Comparison of ENCODE assay signal across 12 cellular contexts in genomic region chr11:19739872-19740271, GRCh38. TPM values are rescaled to one million over a fixed set of nuclear protein-coding genes. Genes with fewer than 3 reads are reported as not detected.
A peak's percentile ranks its signal among the peaks of the same experiment; 100 is the strongest.
DNase-seq lines count a peak whose midpoint lies in the region; ATAC-seq, FAIRE-seq and TF ChIP-seq lines count a peak whose summit lies in the region.
"Had no signal": no experiment of that assay in that cellular context is flagged by ENCODE, and none has a peak within 500 bp of the region (broad histone marks: within the 10 kb centered on the region; RNA-seq: fewer than 3 reads in every experiment).

No MANE protein-coding gene starts in this region.

- no peaks in the 10 kb centered on the region for H3K36me3 ChIP-seq in IMR-90 (ENCODE audit: control insufficient read depth, insufficient read depth, low read length)
- no peaks in the 10 kb centered on the region for H3K36me3 ChIP-seq in H1 (ENCODE audit: control insufficient read depth in 2 of 4, insufficient read depth in 4 of 4, low read length in 3 of 4)
- peaks cover 0 to 34% of the 10 kb centered on the region in 2 experiments for H3K36me3 ChIP-seq in mesenchymal stem cell (ENCODE audit: control insufficient read depth in 1 of 2, insufficient read depth in 2 of 2, low read depth in 1 of 2, low read length in 2 of 2)

- H3K4me1 ChIP-seq in IMR-90 (ENCODE audit: control insufficient read depth, insufficient read depth, low read length) (no peaks in the 10 kb centered on the region), H1 (replicated peaks in 1 of 4; ENCODE audit: control insufficient read depth in 3 of 4, insufficient read depth in 4 of 4, low read length in 3 of 4) (peaks cover 0 to 12% (median 3%) of the 10 kb centered on the region in 4 experiments; a peak in 2 of 7 replicates), mesenchymal stem cell (ENCODE audit: control insufficient read depth, insufficient read depth, low read depth, low read length) (peaks cover 2% of the 10 kb centered on the region)

- H3K27me3 ChIP-seq in IMR-90 (ENCODE audit: control insufficient read depth, insufficient read depth, low read length) (no peaks in the 10 kb centered on the region), H1 (replicated peaks in 1 of 4; ENCODE audit: control insufficient read depth in 3 of 4, extremely low read depth in 1 of 4, insufficient read depth in 3 of 4, low read length in 3 of 4) (no peaks in the 10 kb centered on the region), mesenchymal stem cell (ENCODE audit: control insufficient read depth in 1 of 2, insufficient read depth in 1 of 2, low read length in 2 of 2) (no peaks in the 10 kb centered on the region)

- TF ChIP-seq POLR2A in IMR-90 (IDR thresholded peaks at IDR 0.05; ENCODE audit: low read depth, low read length) (no peak), H1 (IDR thresholded peaks at IDR 0.05; ENCODE audit: control extremely low read depth in 1 of 2, low read depth in 2 of 2, low read length in 2 of 2) (no peak)

- H4K8ac ChIP-seq in IMR-90 (ENCODE audit: low read depth in 2 of 2, low read length in 2 of 2) = no peak overlapping the region
- H4K8ac ChIP-seq in H1 (ENCODE audit: extremely low read depth, insufficient read depth, low read length) = no peak overlapping the region
- no peak overlapping the region for H4K8ac ChIP-seq in mesenchymal stem cell (ENCODE audit: low read length)

- H3K79me2 ChIP-seq in H1 (ENCODE audit: control insufficient read depth in 1 of 2, insufficient read depth in 2 of 2, low read length in 2 of 2) = no peaks in the 10 kb centered on the region

- no peaks in the 10 kb centered on the region for H3K36me3 Mint-ChIP-seq in activated CD8-positive, alpha-beta T cell treated with anti-CD3 and anti-CD28 coated beads for 36 hours (ENCODE audit: low read depth)
- H3K36me3 Mint-ChIP-seq: activated naive CD8-positive, alpha-beta T cell; CD4-positive, alpha-beta memory T cell; naive thymus-derived CD4-positive, alpha-beta T cell had no signal

- H4K5ac ChIP-seq in IMR-90 (ENCODE audit: low read depth, low read length) (no peak overlapping the region), H1 (ENCODE audit: insufficient read length, low read depth, low read length) (no peak overlapping the region)

- no peak overlapping the region for H2BK12ac ChIP-seq in H1 (ENCODE audit: low read depth, low read length)
- H2BK12ac ChIP-seq in mesenchymal stem cell (ENCODE audit: low read length in 2 of 2) = no peak overlapping the region

- H2AFZ ChIP-seq in IMR-90 (replicated peaks; ENCODE audit: low read length, poor library complexity) (no peak overlapping the region), H1 (ENCODE audit: low read length) (no peak overlapping the region; the same call in 1 of the 2 replicates), mesenchymal stem cell (ENCODE audit: low read depth, low read length) (no peak overlapping the region)

- TF ChIP-seq EP300 in H1 (IDR thresholded peaks at IDR 0.05; ENCODE audit: borderline replicate concordance in 1 of 2, low read depth in 2 of 2, low read length in 2 of 2) = no peak

- H3K9ac ChIP-seq in IMR-90 (ENCODE audit: low read depth, low read length) = no peak overlapping the region
- H3K9ac ChIP-seq in H1 (replicated peaks in 1 of 4; ENCODE audit: extremely low read depth in 1 of 4, low read depth in 3 of 4, low read length in 3 of 4) = no peak overlapping the region
- peak overlapping the region; percentile 41 for H3K9ac ChIP-seq in mesenchymal stem cell (ENCODE audit: low read length)

- H3K79me1 ChIP-seq in IMR-90 (ENCODE audit: low read depth in 1 of 2, low read length in 2 of 2) (peaks cover 51 to 57% of the 10 kb centered on the region in 2 experiments), H1 (ENCODE audit: low read depth, low read length) (no peaks in the 10 kb centered on the region), mesenchymal stem cell (replicated peaks; ENCODE audit: low read length, poor library complexity, severe bottlenecking) (peaks cover 29% of the 10 kb centered on the region)

- peaks cover 5% of the 10 kb centered on the region for H3K27me3 Mint-ChIP-seq in activated CD8-positive, alpha-beta T cell treated with anti-CD3 and anti-CD28 coated beads for 36 hours
- H3K27me3 Mint-ChIP-seq: CD4-positive, alpha-beta memory T cell had no signal

- H3K18ac ChIP-seq in IMR-90 (ENCODE audit: low read depth, low read length) = no peak overlapping the region
- H3K18ac ChIP-seq in H1 (ENCODE audit: extremely low read depth, low read length) = no peak overlapping the region
- H3K18ac ChIP-seq in mesenchymal stem cell (ENCODE audit: low read depth in 1 of 2, low read length in 2 of 2) = no peak overlapping the region

- no peak overlapping the region for H2BK120ac ChIP-seq in IMR-90 (ENCODE audit: low read depth, low read length)
- H2BK120ac ChIP-seq in H1 (replicated peaks; ENCODE audit: low read depth, low read length) = no peak overlapping the region
- H2BK120ac ChIP-seq in mesenchymal stem cell (ENCODE audit: low read depth, low read length) = no peak overlapping the region

- H3K4me2 ChIP-seq in IMR-90 (ENCODE audit: low read depth, low read length) (no peak overlapping the region), H1 (ENCODE audit: insufficient read depth in 1 of 2, low read depth in 2 of 2, low read length in 2 of 2) (no peak overlapping the region), mesenchymal stem cell (ENCODE audit: low read length, poor library complexity, severe bottlenecking) (no peak overlapping the region)

- no peaks in the 10 kb centered on the region for H3K4me1 Mint-ChIP-seq in activated CD8-positive, alpha-beta T cell treated with anti-CD3 and anti-CD28 coated beads for 36 hours (ENCODE audit: low read depth)
- H3K4me1 Mint-ChIP-seq: naive thymus-derived CD4-positive, alpha-beta T cell had no signal

- no peak for FAIRE-seq in H1 (lab: Jason Lieb, UNC)

- peaks cover 42% of the 10 kb centered on the region for H4K20me1 ChIP-seq in IMR-90 (ENCODE audit: insufficient read depth, low read length)
- no peaks in the 10 kb centered on the region for H4K20me1 ChIP-seq in H1 (replicated peaks in 1 of 2; ENCODE audit: control insufficient read depth in 1 of 2, insufficient read depth in 2 of 2, low read length in 2 of 2)

- ATAC-seq in IMR-90 (ENCODE audit: low read depth) (peak; percentile 24; the same call in 1 of the 2 replicates), GM18511 (IDR thresholded peaks at IDR 0.05; ENCODE audit: unreplicated experiment) (no peak)
- no peak for ATAC-seq in activated CD8-positive, alpha-beta T cell treated with anti-CD3 and anti-CD28 coated beads for 36 hours
- ATAC-seq: naive thymus-derived CD4-positive, alpha-beta T cell had no signal

- no peaks in the 10 kb centered on the region for H3K9me3 Mint-ChIP-seq in activated CD8-positive, alpha-beta T cell treated with anti-CD3 and anti-CD28 coated beads for 36 hours
- H3K9me3 Mint-ChIP-seq: CD4-positive, alpha-beta memory T cell; naive thymus-derived CD4-positive, alpha-beta T cell had no signal

- CTCF ChIA-PET in IMR-90 (lab: Yijun Ruan, JAX) (interaction anchor here (0.9 to 3.5 kb wide), 5 partner anchors 163 to 179 kb away, joined by 3 to 18 read pairs (median 3); no protein-coding TSS in a partner anchor), H1 (lab: Charles Lee; ENCODE audit: partially characterized antibody) (interaction anchor here (0.5 to 4.4 kb wide), 17 partner anchors 10 to 477 kb away, joined by 3 to 36 read pairs (median 5); no protein-coding TSS in a partner anchor)
- CTCF ChIA-PET in activated CD8-positive, alpha-beta T cell treated with anti-CD3 and anti-CD28 coated beads for 36 hours (lab: Charles Lee) = interaction anchor here (3.7 kb wide), 1 partner anchor 176 kb away, joined by 21 read pairs; no protein-coding TSS in a partner anchor

- POLR2A ChIA-PET in IMR-90 (lab: Charles Lee; ENCODE audit: unreplicated experiment) (no interaction called here), H1 (lab: Charles Lee; ENCODE audit: partially characterized antibody) (no interaction called here)
- POLR2A ChIA-PET in activated CD8-positive, alpha-beta T cell treated with anti-CD3 and anti-CD28 coated beads for 36 hours (lab: Charles Lee) = no interaction called here

- H3K4me3 ChIP-seq in IMR-90 (ENCODE audit: insufficient read depth, low read depth, low read length) (no peak overlapping the region), H1 (ENCODE audit: extremely low read depth in 1 of 4, insufficient read depth in 2 of 4, low read depth in 3 of 4, low read length in 4 of 4) (no peak overlapping the region), mesenchymal stem cell (ENCODE audit: insufficient read depth in 1 of 2, low read depth in 1 of 2, low read length in 2 of 2) (no peak overlapping the region)

- in situ Hi-C loops in ACHN (cut with HindIII; ENCODE audit: low pct_ligation_motif_present, low pct_unique_long_range_greater_than_20kb, low sequenced_read_pairs) (loop anchor here (25.0 kb wide), 1 partner anchor 178 kb away; no protein-coding TSS in a partner anchor), IMR-90 (cut with MboI; ENCODE audit: low sequenced_read_pairs) (loop anchor here (5.0 to 10.0 kb wide), 3 partner anchors 173 to 425 kb away; no protein-coding TSS in a partner anchor)

- no peak overlapping the region for H3K4me3 Mint-ChIP-seq in activated CD8-positive, alpha-beta T cell treated with anti-CD3 and anti-CD28 coated beads for 36 hours
- H3K4me3 Mint-ChIP-seq: activated naive CD8-positive, alpha-beta T cell; CD4-positive, alpha-beta memory T cell; naive thymus-derived CD4-positive, alpha-beta T cell had no signal

- WGBS in IMR-90 (ENCODE audit: extremely low coverage in 2 of 2, insufficient read length in 1 of 2), 2 experiments = 77% methylated on average over 4 of the region's 4 CpGs; no CpG with 5 or more reads in 1 of the 2 experiments
- 52% methylated on average over 4 of the region's 4 CpGs; no CpG with 5 or more reads in 1 of the 2 experiments for WGBS in H1 (ENCODE audit: extremely low coverage in 1 of 2, insufficient coverage in 1 of 2, insufficient read length in 1 of 2, insufficient replicate concordance in 2 of 2, low coverage in 1 of 2, low lambda C conversion rate in 2 of 2, missing lambda C conversion rate in 1 of 2), 2 experiments
- 72% methylated on average over 4 of the region's 4 CpGs for WGBS in mesenchymal stem cell

- H3K4ac ChIP-seq in IMR-90 (ENCODE audit: low read depth, low read length) = no peak overlapping the region
- H3K4ac ChIP-seq in H1 (replicated peaks; ENCODE audit: insufficient read length, low read depth, low read length) = no peak overlapping the region
- no peak overlapping the region for H3K4ac ChIP-seq in mesenchymal stem cell (ENCODE audit: low read depth in 1 of 2, low read length in 2 of 2)

- H3K14ac ChIP-seq in IMR-90 (replicated peaks; ENCODE audit: low read depth, low read length) (no peak overlapping the region), H1 (ENCODE audit: insufficient read length) (no peak overlapping the region), mesenchymal stem cell (ENCODE audit: low read length in 2 of 2) (no peak overlapping the region)

- no peak overlapping the region for H2BK20ac ChIP-seq in IMR-90 (ENCODE audit: low read depth, low read length)
- no peak overlapping the region for H2BK20ac ChIP-seq in H1 (ENCODE audit: low read length)

- no peak overlapping the region for H3K27ac Mint-ChIP-seq in activated CD8-positive, alpha-beta T cell treated with anti-CD3 and anti-CD28 coated beads for 36 hours
- H3K27ac Mint-ChIP-seq: activated naive CD8-positive, alpha-beta T cell; naive thymus-derived CD4-positive, alpha-beta T cell had no signal

- H3K23me2 ChIP-seq in H1 (ENCODE audit: low read depth, low read length) = no peaks in the 10 kb centered on the region

- TF ChIP-seq RAD21 in IMR-90 (IDR thresholded peaks at IDR 0.05; ENCODE audit: low read length) = peak; percentile 20; the same call in 1 of the 2 replicates
- TF ChIP-seq RAD21 in H1 (IDR thresholded peaks at IDR 0.05 in 1 of 2, conservative IDR thresholded peaks at IDR 0.05 in 1 of 2; ENCODE audit: low read depth in 2 of 2, low read length in 2 of 2) = peak; percentile 21 to 43; a peak in 3 of 4 replicates

- TF ChIP-seq CTCF in IMR-90 (conservative IDR thresholded peaks at IDR 0.05; ENCODE audit: low read depth, low read length) (peak; percentile 40), H1 (IDR thresholded peaks at IDR 0.05; ENCODE audit: control extremely low read depth in 1 of 3, insufficient read depth in 1 of 3, low read depth in 1 of 3, low read length in 3 of 3) (peak; percentile 19 to 54 (median 43); a peak in 3 of 4 replicates)
- TF ChIP-seq CTCF in activated CD8-positive, alpha-beta T cell treated with anti-CD3 and anti-CD28 coated beads for 36 hours (IDR thresholded peaks at IDR 0.05) = no peak

- dilution Hi-C loops in IMR-90 (cut with HindIII; ENCODE audit: low sequenced_read_pairs, unreplicated experiment) = no loop called here

- H3K23ac ChIP-seq in IMR-90 (ENCODE audit: low read depth, low read length) (no peak overlapping the region), H1 (ENCODE audit: insufficient read length) (no peak overlapping the region), mesenchymal stem cell (ENCODE audit: low read length in 2 of 2) (no peak overlapping the region)

- intact Hi-C loops in IMR-90 (cut with micrococcal nuclease) = loop anchor here (5.0 kb wide), 2 partner anchors 413 to 428 kb away; no protein-coding TSS in a partner anchor
- intact Hi-C loops in activated CD8-positive, alpha-beta T cell treated with anti-CD3 and anti-CD28 coated beads for 36 hours (cut with micrococcal nuclease) = loop anchor here (5.0 kb wide), 1 partner anchor 668 kb away; no protein-coding TSS in a partner anchor

- H3K27ac ChIP-seq in IMR-90 (ENCODE audit: insufficient read depth, low read length) (no peak overlapping the region), H1 (ENCODE audit: low read depth, low read length) (no peak overlapping the region), mesenchymal stem cell (ENCODE audit: low read length, poor library complexity, severe bottlenecking) (no peak overlapping the region)

- no peak overlapping the region for H2AK5ac ChIP-seq in IMR-90 (ENCODE audit: low read depth, low read length)
- H2AK5ac ChIP-seq in H1 (ENCODE audit: low read depth, low read length) = no peak overlapping the region
- no peak overlapping the region for H2AK5ac ChIP-seq in mesenchymal stem cell (ENCODE audit: low read length, severe bottlenecking)

- no peak overlapping the region for H3K56ac ChIP-seq in IMR-90 (ENCODE audit: extremely low read depth, insufficient read depth, low read length)
- no peak overlapping the region for H3K56ac ChIP-seq in H1 (replicated peaks; ENCODE audit: insufficient read length, low read depth, low read length)

- H2AK9ac ChIP-seq in IMR-90 (replicated peaks; ENCODE audit: low read depth, low read length, poor library complexity) = no peak overlapping the region

- no peaks in the 10 kb centered on the region for H3K9me3 ChIP-seq in IMR-90 (ENCODE audit: control insufficient read depth, insufficient read depth, low read length)
- H3K9me3 ChIP-seq in H1 (ENCODE audit: insufficient read depth in 2 of 2, low read depth in 1 of 2, low read length in 1 of 2) = no peaks in the 10 kb centered on the region
- no peaks in the 10 kb centered on the region for H3K9me3 ChIP-seq in mesenchymal stem cell (ENCODE audit: control insufficient read depth, low read length)

- H3K9me1 ChIP-seq in IMR-90 (ENCODE audit: insufficient read depth, low read length) = no peaks in the 10 kb centered on the region; the same call in 1 of the 2 replicates

- H2BK15ac ChIP-seq in IMR-90 (ENCODE audit: low read depth, low read length) (no peak overlapping the region), H1 (ENCODE audit: low read length) (no peak overlapping the region), mesenchymal stem cell (ENCODE audit: low read depth, poor library complexity, severe bottlenecking) (no peak overlapping the region)

- no TSS peak for BruUV-seq in IMR-90 (replicated peaks; lab: Mats Ljungman, UMichigan)

- peak; percentile 14 for DNase-seq in ACHN
- peak; percentile 13 for DNase-seq in IMR-90
- DNase-seq in H1 (ENCODE audit: low read depth in 1 of 2, low spot score in 2 of 2) = peak in 1 of 2 experiments; percentile 57
- DNase-seq in mesenchymal stem cell = peak; percentile 24
- DNase-seq in GM03348 (ENCODE audit: low spot score) = no peak
- DNase-seq in activated CD8-positive, alpha-beta T cell treated with anti-CD3 and anti-CD28 coated beads for 36 hours = no peak
- no peak for DNase-seq in HPDE6-E6E7 (ENCODE audit: extremely low spot score)
- DNase-seq: CD4-positive, alpha-beta memory T cell; naive thymus-derived CD4-positive, alpha-beta T cell; NCI-H748 treated with DMSO at 0.1 percent for 48 hours had no signal

- H4K91ac ChIP-seq in IMR-90 (ENCODE audit: insufficient read depth, low read depth, low read length) (no peak overlapping the region), H1 (replicated peaks; ENCODE audit: insufficient read length, low read length) (no peak overlapping the region), mesenchymal stem cell (ENCODE audit: low read length) (no peak overlapping the region)

- no peak overlapping the region for H2BK5ac ChIP-seq in IMR-90 (ENCODE audit: low read depth, low read length, poor library complexity, severe bottlenecking)
- no peak overlapping the region for H2BK5ac ChIP-seq in H1 (ENCODE audit: low read depth, low read length)
- no peak overlapping the region for H2BK5ac ChIP-seq in mesenchymal stem cell (ENCODE audit: low read depth, low read length, poor library complexity, severe bottlenecking)

RNA-seq across cellular contexts. Expression of gene NAV2, which starts 27.2 kb away (rescaled TPM):
- 4.5 and 4.7 TPM in 2 replicates for total RNA-seq in IMR-90 (2012; rRNA removed)
- polyA plus RNA-seq in IMR-90 (2012; rRNA removed) = 12.3 and 12.6 TPM in 2 replicates
- 4.9 and 7.2 TPM in 2 replicates for polyA plus RNA-seq in IMR-90 (2012; cell fraction: cytosol; rRNA removed)
- polyA plus RNA-seq in IMR-90 (2012; cell fraction: nucleus; rRNA removed; ENCODE audit: low replicate concordance) = 50.0 and 63.2 TPM in 2 replicates
- 66.9 and 73.6 TPM in 2 replicates for total RNA-seq in H1 (2021; fragmentation: NEBNext Ultra II Directional; extraction: Animal tissue kit (Norgen Biotek cat#: 25700))
- polyA plus RNA-seq in H1 (2011; rRNA removed) = 35.2 and 35.6 TPM in 2 replicates
- 21.6 TPM for polyA plus RNA-seq in H1 (2011; cell fraction: cytosol; rRNA removed)
- polyA plus RNA-seq in H1 (2011; cell fraction: nucleus; rRNA removed) = 81.7 TPM
- polyA plus RNA-seq in H1 (2012, experiment 1 of 2) = 40.1 to 57.0 TPM (median 50.4 TPM) in 4 replicates
- polyA plus RNA-seq in H1 (2012, experiment 2 of 2) = 6.8 TPM
- polyA plus RNA-seq in H1 (2013, experiment 1 of 2) = 20.8 TPM
- 18.0 TPM for polyA plus RNA-seq in H1 (2013, experiment 2 of 2)
- 96.9 and 105 TPM in 2 replicates for polyA minus RNA-seq in H1 (2011; rRNA and poly(A)+ RNA removed)
- polyA minus RNA-seq in H1 (2011; cell fraction: cytosol; rRNA and poly(A)+ RNA removed) = 61.2 TPM
- 145 TPM for polyA minus RNA-seq in H1 (2011; cell fraction: nucleus; rRNA and poly(A)+ RNA removed)
- polyA plus RNA-seq in mesenchymal stem cell (2013, experiment 1 of 2) = 3.2 TPM
- polyA plus RNA-seq in mesenchymal stem cell (2013, experiment 2 of 2) = 3.0 TPM
- total RNA-seq in activated CD8-positive, alpha-beta T cell treated with anti-CD3 and anti-CD28 coated beads for 36 hours = under 1 TPM; 0.23 to 0.36 TPM
- polyA plus RNA-seq: naive thymus-derived CD4-positive, alpha-beta T cell had no signal

Comparison
In these comparisons a context has a peak if more than half of its experiments do, and no peak if none do; other contexts are left out.
1. DNase-seq: peak in ACHN (single experiment), IMR-90 (single experiment) and mesenchymal stem cell (single experiment); none in GM03348 (single experiment), activated CD8-positive, alpha-beta T cell treated with anti-CD3 and anti-CD28 coated beads for 36 hours (single experiment) and HPDE6-E6E7 (single experiment).
2. RNA of gene NAV2, which starts 27.2 kb away (total RNA-seq): 66.9 to 73.6 TPM in H1; 4.5 to 4.7 TPM in IMR-90 and 0.23 to 0.36 TPM in activated CD8-positive, alpha-beta T cell treated with anti-CD3 and anti-CD28 coated beads for 36 hours; every median in the first group is over 10 times any median in the second.